Comparison of ENCODE assay signal across 8 cellular contexts in the genomic region with DNA sequence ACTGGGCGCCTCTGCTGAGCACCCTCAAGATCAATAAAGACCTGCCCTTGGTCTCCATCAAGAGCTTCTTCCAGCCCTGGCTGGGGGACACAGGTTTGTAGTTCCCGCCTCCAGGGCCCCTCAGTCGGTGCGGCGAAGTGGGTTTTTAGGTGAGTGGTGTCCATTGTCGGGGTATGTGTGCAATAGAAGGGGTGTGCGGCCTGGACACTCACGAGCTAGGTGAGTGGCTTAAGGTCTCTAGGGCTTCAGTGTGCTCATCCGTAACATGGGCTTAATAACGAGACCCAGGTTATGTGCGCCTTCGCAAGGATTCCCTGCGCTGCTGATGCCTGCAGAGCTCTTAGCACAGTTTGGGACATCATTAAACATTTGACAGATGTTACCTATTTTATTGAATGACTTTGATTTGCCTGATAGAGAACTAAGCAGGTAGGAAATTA. TPM values are rescaled to one million over a fixed set of nuclear protein-coding genes. Genes with fewer than 3 reads are reported as not detected.
A peak's percentile ranks its signal among the peaks of the same experiment; 100 is the strongest.
DNase-seq lines count a peak whose midpoint lies in the region; ATAC-seq and TF ChIP-seq lines count a peak whose summit lies in the region.

No MANE protein-coding gene starts in this region.

- H3K9me3 ChIP-seq in OCI-LY3 (ENCODE audit: insufficient read depth, low read length) (0 out of 2 replicates have a peak, but pooled peaks cover 7% of the 10 kb centered on the region), endocrine pancreas (ENCODE audit: control insufficient read depth, low read length) (no peaks in the 10 kb centered on the region)

- CTCF ChIA-PET in activated naive CD4-positive, alpha-beta T cell treated with anti-CD3 and anti-CD28 coated beads, Interleukin-2, amount 10 ng/mL, durations not matched to agents 7 days and 5 days (lab: Charles Lee), result interaction anchor here (0.9 to 1.0 kb wide), 4 partner anchors 23 to 134 kb away, joined by 3 read pairs; no protein-coding TSS in a partner anchor

- H2AFZ ChIP-seq in OCI-LY3 (ENCODE audit: low read depth, low read length), result peak overlapping the region; percentile 79

- peaks cover 18% of the 10 kb centered on the region for H3K4me1 ChIP-seq in OCI-LY3 (ENCODE audit: low read length)
- H3K4me1 ChIP-seq in endocrine pancreas (ENCODE audit: control insufficient read depth, insufficient read depth, low read length), result peaks cover 15% of the 10 kb centered on the region

- peaks cover 37% of the 10 kb centered on the region for H3K4me1 Mint-ChIP-seq in activated naive CD4-positive, alpha-beta T cell treated with anti-CD3 and anti-CD28 coated beads, Interleukin-2, amount 10 ng/mL, durations not matched to agents 7 days and 5 days
- H3K4me1 Mint-ChIP-seq in naive thymus-derived CD8-positive, alpha-beta T cell, result peaks cover 28 to 52% (median 42%) of the 10 kb centered on the region in 4 donors

- H3K27ac ChIP-seq in OCI-LY3 (ENCODE audit: low read length), result peak overlapping the region; percentile 55

- H3K9ac ChIP-seq in OCI-LY3 (ENCODE audit: low read length), result peak overlapping the region; percentile 91
- peak overlapping the region; percentile 84 for H3K9ac ChIP-seq in endocrine pancreas (ENCODE audit: control insufficient read depth, insufficient read depth, low read length)

- H3K79me2 ChIP-seq in OCI-LY3 (ENCODE audit: low read length), result peaks cover 23% of the 10 kb centered on the region

- peak overlapping the region; percentile 76 for H3K4me2 ChIP-seq in OCI-LY3 (ENCODE audit: low read length)

- POLR2A ChIA-PET in naive thymus-derived CD8-positive, alpha-beta T cell (lab: Charles Lee), result interaction anchor here (1.9 kb wide), 1 partner anchor 11 kb away, joined by 5 read pairs; no protein-coding TSS in a partner anchor

- H4K20me1 ChIP-seq in OCI-LY3 (ENCODE audit: insufficient read depth, low read length), result no peaks in the 10 kb centered on the region

- TF ChIP-seq CTCF in OCI-LY3 (IDR thresholded peaks at IDR 0.05; ENCODE audit: low read depth, low read length), result no peak

- no peak for DNase-seq in activated naive CD4-positive, alpha-beta T cell treated with anti-CD3 and anti-CD28 coated beads, Interleukin-2, amount 10 ng/mL, durations not matched to agents 7 days and 5 days
- DNase-seq in activated naive CD4-positive, alpha-beta T cell (lab: John Stamatoyannopoulos, UW), result no peak
- no peak for DNase-seq in naive thymus-derived CD8-positive, alpha-beta T cell
- DNase-seq in T1000 (lab: John Stamatoyannopoulos, UW) (no peak), KBM-7 (no peak)

- peak overlapping the region; percentile 85 for H3K27ac Mint-ChIP-seq in activated naive CD4-positive, alpha-beta T cell treated with anti-CD3 and anti-CD28 coated beads, Interleukin-2, amount 10 ng/mL, durations not matched to agents 7 days and 5 days
- H3K27ac Mint-ChIP-seq in naive thymus-derived CD8-positive, alpha-beta T cell, result peak overlapping the region; percentile 34 to 97 (median 87)

- peaks cover 3% of the 10 kb centered on the region for H3K27me3 Mint-ChIP-seq in activated naive CD4-positive, alpha-beta T cell treated with anti-CD3 and anti-CD28 coated beads, Interleukin-2, amount 10 ng/mL, durations not matched to agents 7 days and 5 days
- H3K27me3 Mint-ChIP-seq in naive thymus-derived CD8-positive, alpha-beta T cell, result no peaks in the 10 kb centered on the region

- ATAC-seq in HG02943 (IDR thresholded peaks at IDR 0.05; ENCODE audit: low read depth, unreplicated experiment), result peak; percentile 17
- ATAC-seq in naive thymus-derived CD8-positive, alpha-beta T cell, result no peak

- peak overlapping the region; percentile 86 for H3K4me3 ChIP-seq in OCI-LY3 (ENCODE audit: low read length)
- H3K4me3 ChIP-seq in endocrine pancreas (ENCODE audit: control insufficient read depth, insufficient read depth, low read length), result peak overlapping the region; percentile 75

- H3K36me3 Mint-ChIP-seq in activated naive CD4-positive, alpha-beta T cell treated with anti-CD3 and anti-CD28 coated beads, Interleukin-2, amount 10 ng/mL, durations not matched to agents 7 days and 5 days, result peaks cover 27% of the 10 kb centered on the region
- peaks cover 0 to 16% (median 4%) of the 10 kb centered on the region in 3 donors for H3K36me3 Mint-ChIP-seq in naive thymus-derived CD8-positive, alpha-beta T cell

- H3K27me3 ChIP-seq in OCI-LY3 (ENCODE audit: low read depth, low read length) (no peaks in the 10 kb centered on the region), endocrine pancreas (ENCODE audit: control insufficient read depth, insufficient read depth, low read length) (no peaks in the 10 kb centered on the region)

- no peaks in the 10 kb centered on the region for H3K9me3 Mint-ChIP-seq in activated naive CD4-positive, alpha-beta T cell treated with anti-CD3 and anti-CD28 coated beads, Interleukin-2, amount 10 ng/mL, durations not matched to agents 7 days and 5 days
- H3K9me3 Mint-ChIP-seq in naive thymus-derived CD8-positive, alpha-beta T cell, result no peaks in the 10 kb centered on the region

- in situ Hi-C loops in KBM-7 (cut with MboI; ENCODE audit: low pct_unique_long_range_greater_than_20kb, low sequenced_read_pairs), result no loop called here

- H3K36me3 ChIP-seq in OCI-LY3 (replicated peaks; ENCODE audit: low read depth, low read length) (peaks cover 24% of the 10 kb centered on the region), endocrine pancreas (ENCODE audit: control insufficient read depth, insufficient read depth, low read length) (no peaks in the 10 kb centered on the region)

- H3K4me3 Mint-ChIP-seq in activated naive CD4-positive, alpha-beta T cell treated with anti-CD3 and anti-CD28 coated beads, Interleukin-2, amount 10 ng/mL, durations not matched to agents 7 days and 5 days, result peak overlapping the region; percentile 88
- peak overlapping the region in 2 of 10 donors; percentile 94 to 98 for H3K4me3 Mint-ChIP-seq in naive thymus-derived CD8-positive, alpha-beta T cell

RNA-seq across cellular contexts. Expression of gene CEP78, which starts 0.7 kb away (rescaled TPM):
- 10 to 100 TPM; 32.7 to 35.9 TPM for total RNA-seq in naive thymus-derived CD8-positive, alpha-beta T cell
- polyA plus RNA-seq in naive thymus-derived CD8-positive, alpha-beta T cell, result 10 to 100 TPM; 14.7 to 21.2 (median 15.1) TPM
